Comparison of ENCODE assay signal across 1 cellular context in genomic region chr12:66036317-66036716, GRCh38.
TF ChIP-seq lines count a peak whose summit lies in the region.

No MANE protein-coding gene starts in this region.

TF ChIP-seq in SK-N-SH, 30 proteins besides CTCF, POLR2A, EP300 and RAD21 (continued from another document):
- TF ChIP-seq REST (IDR thresholded peaks at IDR 0.05; ENCODE audit: low read depth, low read length) (peak; percentile 48; the same call in 1 of the 2 replicates), YY1 (IDR thresholded peaks at IDR 0.05; ENCODE audit: low read depth) (no peak), ZBTB33 (IDR thresholded peaks at IDR 0.05; ENCODE audit: borderline replicate concordance, low read depth) (peak; percentile 79; the same call in 1 of the 2 replicates), CHD2 (IDR thresholded peaks at IDR 0.05; ENCODE audit: low read length, partially characterized antibody) (no peak), JUND (IDR thresholded peaks at IDR 0.05) (peak; percentile 96), RXRA (IDR thresholded peaks at IDR 0.05; ENCODE audit: borderline replicate concordance, low read depth) (peak; percentile 82; the same call in 1 of the 2 replicates), EZH2phosphoT487 (IDR thresholded peaks at IDR 0.05; ENCODE audit: borderline replicate concordance, low read depth) (no peak), MEF2A (IDR thresholded peaks at IDR 0.05; ENCODE audit: borderline replicate concordance, low read depth) (peak; percentile 100), FOXJ3 (CRISPR knock-in tag; IDR thresholded peaks at IDR 0.05) (no peak), SMC3 (IDR thresholded peaks at IDR 0.05; ENCODE audit: low read depth, low read length) (peak; percentile 14), TAF1 (IDR thresholded peaks at IDR 0.05; ENCODE audit: borderline replicate concordance, low read depth, low read length) (no peak), NFIC (IDR thresholded peaks at IDR 0.05; ENCODE audit: borderline replicate concordance) (peak; percentile 86), SIN3A (IDR thresholded peaks at IDR 0.05; ENCODE audit: borderline replicate concordance, low read depth, low read length) (peak; percentile 69; the same call in 1 of the 2 replicates), NRF1 (IDR thresholded peaks at IDR 0.05; ENCODE audit: low read depth, low read length) (no peak), FOXM1 (IDR thresholded peaks at IDR 0.05; ENCODE audit: low read depth) (peak; percentile 35; the same call in 1 of the 2 replicates), GABPA (IDR thresholded peaks at IDR 0.05; ENCODE audit: low read depth) (no peak), TEAD4 (IDR thresholded peaks at IDR 0.05; ENCODE audit: borderline replicate concordance, insufficient read depth) (peak; percentile 93), TCF12 (IDR thresholded peaks at IDR 0.05) (peak; percentile 91)
